Comparison of ENCODE assay signal across 17 cellular contexts in the genomic region with DNA sequence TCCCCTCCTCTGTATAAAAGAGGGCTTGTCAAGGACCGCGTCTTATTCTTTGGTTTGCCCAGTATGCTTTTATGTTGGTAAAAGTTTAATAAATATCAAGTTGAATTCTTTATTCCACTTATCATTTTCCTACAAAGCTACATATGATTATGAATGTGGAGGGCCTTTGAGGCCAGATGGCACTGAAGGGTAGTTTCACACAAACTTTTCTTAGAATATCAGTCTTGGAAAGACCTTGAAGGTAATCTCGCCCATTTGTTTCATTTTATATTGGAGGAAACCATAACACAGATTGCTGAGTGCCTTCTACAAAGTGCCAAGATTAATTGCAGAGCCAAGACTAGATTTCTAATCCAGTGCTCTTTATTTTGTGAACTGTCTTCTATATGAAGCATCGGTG. TPM values are rescaled to one million over a fixed set of nuclear protein-coding genes. Genes with fewer than 3 reads are reported as not detected.
DNase-seq lines count a peak whose midpoint lies in the region; ATAC-seq and TF ChIP-seq lines count a peak whose summit lies in the region.
"Had no signal": no experiment of that assay in that cellular context is flagged by ENCODE, and none has a peak within 500 bp of the region (broad histone marks: within the 10 kb centered on the region; RNA-seq: fewer than 3 reads in every experiment).

No MANE protein-coding gene starts in this region.

- 97 to 99% methylated on average over 4 of the region's 4 CpGs for WGBS in GM23248 (ENCODE audit: low coverage in 1 of 2, low lambda C conversion rate in 2 of 2, missing lambda C conversion rate in 2 of 2), 2 experiments

- H3K36me3 ChIP-seq in GM23248 (ENCODE audit: low read depth) (0 out of 2 replicates have a peak, but pooled peaks cover 4% of the 10 kb centered on the region), gastrocnemius medialis (no peaks in the 10 kb centered on the region)

- no peaks in the 10 kb centered on the region for H4K20me1 ChIP-seq in GM23248 (ENCODE audit: insufficient read depth)

- peaks cover 97% of the 10 kb centered on the region for H3K79me2 ChIP-seq in GM23248 (ENCODE audit: insufficient read depth)

- H3K4me2 ChIP-seq in GM23248 (ENCODE audit: unreplicated experiment) = peak overlapping the region; percentile 12

- H3K4me1 ChIP-seq in GM23248 (ENCODE audit: insufficient read depth) = peaks cover 37% of the 10 kb centered on the region
- peaks cover 47 to 59% of the 10 kb centered on the region in 2 donors for H3K4me1 ChIP-seq in gastrocnemius medialis

- no peak for ATAC-seq in activated T-cell treated with anti-CD3 and anti-CD28 coated beads, Interleukin-2, amount 50 U/mL, for 72 hours (replicated peaks in 1 of 2)
- ATAC-seq in gastrocnemius medialis (no peak), HG02884 (IDR thresholded peaks at IDR 0.05; ENCODE audit: unreplicated experiment) (no peak)

- H3K27ac ChIP-seq in GM23248 (peak overlapping the region; percentile 23), gastrocnemius medialis (peak overlapping the region; percentile 24 to 65 (median 35))

- H3K9me3 Mint-ChIP-seq in activated T-cell treated with anti-CD3 and anti-CD28 coated beads, Interleukin-2, amount 50 U/mL, for 72 hours = no peaks in the 10 kb centered on the region
- H3K9me3 Mint-ChIP-seq in activated T-cell treated with anti-CD3 and anti-CD28 coated beads, Interleukin-2, amount 50 U/mL, for 24 hours = no peaks in the 10 kb centered on the region
- H3K9me3 Mint-ChIP-seq in glutamatergic neuron (ENCODE audit: unreplicated experiment) = peaks cover 6% of the 10 kb centered on the region
- H3K9me3 Mint-ChIP-seq: CD14-positive monocyte had no signal

- 0 out of 2 replicates have a peak, but pooled peaks cover 4% of the 10 kb centered on the region for H3K9me2 ChIP-seq in GM23248 (ENCODE audit: insufficient read depth)

- H3K4me1 Mint-ChIP-seq in activated T-cell treated with anti-CD3 and anti-CD28 coated beads, Interleukin-2, amount 50 U/mL, for 72 hours (ENCODE audit: low read depth) = peaks cover 69% of the 10 kb centered on the region
- H3K4me1 Mint-ChIP-seq in activated T-cell treated with anti-CD3 and anti-CD28 coated beads, Interleukin-2, amount 50 U/mL, for 24 hours (ENCODE audit: low read depth) = peaks cover 67% of the 10 kb centered on the region
- peaks cover 25% of the 10 kb centered on the region for H3K4me1 Mint-ChIP-seq in glutamatergic neuron (ENCODE audit: low read depth, unreplicated experiment)

- no peak for DNase-seq in activated T-cell treated with anti-CD3 and anti-CD28 coated beads, Interleukin-2, amount 50 U/mL, for 72 hours
- DNase-seq in activated T-cell treated with anti-CD3 and anti-CD28 coated beads, Interleukin-2, amount 50 U/mL, for 24 hours = no peak
- no peak for DNase-seq in GM23248
- no peak for DNase-seq in glutamatergic neuron
- no peak for DNase-seq in gastrocnemius medialis
- DNase-seq in NCI-H146 (lab: John Stamatoyannopoulos, UW) = no peak
- no peak for DNase-seq in activated gamma-delta T cell (lab: John Stamatoyannopoulos, UW)
- DNase-seq: Caco-2, DMS53, MG63, NCI-H1092 treated with DMSO at 0.1 percent for 48 hours, NCI-H187, NCI-H446 treated with DMSO at 0.1 percent for 48 hours, NCI-H774 had no signal

- no peak overlapping the region for H2AFZ ChIP-seq in GM23248

- no peak for TF ChIP-seq POLR2A in gastrocnemius medialis (IDR thresholded peaks at IDR 0.05)

- TF ChIP-seq CTCF in glutamatergic neuron (IDR thresholded peaks at IDR 0.05; ENCODE audit: partially characterized antibody, unreplicated experiment) = no peak
- no peak for TF ChIP-seq CTCF in gastrocnemius medialis (IDR thresholded peaks at IDR 0.05 in 4 of 5, conservative IDR thresholded peaks at IDR 0.05 in 1 of 5)

- H3K9ac ChIP-seq in GM23248 = no peak overlapping the region

- no peaks in the 10 kb centered on the region for H3K27me3 Mint-ChIP-seq in activated T-cell treated with anti-CD3 and anti-CD28 coated beads, Interleukin-2, amount 50 U/mL, for 72 hours (ENCODE audit: low read depth)
- no peaks in the 10 kb centered on the region for H3K27me3 Mint-ChIP-seq in activated T-cell treated with anti-CD3 and anti-CD28 coated beads, Interleukin-2, amount 50 U/mL, for 24 hours
- peaks cover 8% of the 10 kb centered on the region for H3K27me3 Mint-ChIP-seq in glutamatergic neuron (ENCODE audit: unreplicated experiment)

- H3K27ac Mint-ChIP-seq in activated T-cell treated with anti-CD3 and anti-CD28 coated beads, Interleukin-2, amount 50 U/mL, for 72 hours = peak overlapping the region; percentile 88
- no peak overlapping the region for H3K27ac Mint-ChIP-seq in activated T-cell treated with anti-CD3 and anti-CD28 coated beads, Interleukin-2, amount 50 U/mL, for 24 hours
- peak overlapping the region; percentile 24 for H3K27ac Mint-ChIP-seq in glutamatergic neuron (ENCODE audit: unreplicated experiment)
- H3K27ac Mint-ChIP-seq: CD14-positive monocyte had no signal

- in situ Hi-C loops in GM23248 (cut with MboI) (no loop called here), gastrocnemius medialis (cut with MboI; ENCODE audit: low sequenced_read_pairs in 4 of 4) (loop anchor here in 3 of 4 donors (10.0 to 25.0 kb wide), 3 partner anchors 128 to 628 kb away; a partner anchor contains a TSS)

- intact Hi-C loops in gastrocnemius medialis (cut with DNase I; ENCODE audit: low total_unique reads) = no loop called here

- H3K4me3 Mint-ChIP-seq in activated T-cell treated with anti-CD3 and anti-CD28 coated beads, Interleukin-2, amount 50 U/mL, for 72 hours = peak overlapping the region in 1 of 2 donors; percentile 45
- H3K4me3 Mint-ChIP-seq in activated T-cell treated with anti-CD3 and anti-CD28 coated beads, Interleukin-2, amount 50 U/mL, for 24 hours = no peak overlapping the region
- H3K4me3 Mint-ChIP-seq in glutamatergic neuron (ENCODE audit: unreplicated experiment) = no peak overlapping the region
- H3K4me3 Mint-ChIP-seq: CD14-positive monocyte had no signal

- H3K9me3 ChIP-seq in GM23248 (ENCODE audit: low read depth) = no peaks in the 10 kb centered on the region
- H3K9me3 ChIP-seq in gastrocnemius medialis = no peaks in the 10 kb centered on the region
- H3K9me3 ChIP-seq: Caco-2, HAP-1, MG63 had no signal

- H3K27me3 ChIP-seq in GM23248 (replicated peaks; ENCODE audit: insufficient read depth) = no peaks in the 10 kb centered on the region
- H3K27me3 ChIP-seq in gastrocnemius medialis = no peaks in the 10 kb centered on the region
- H3K27me3 ChIP-seq: MG63 had no signal

- peaks cover 8% of the 10 kb centered on the region; the same call in 1 of the 2 replicates for H3F3A ChIP-seq in GM23248 (ENCODE audit: insufficient read depth)

- H3K36me3 Mint-ChIP-seq in activated T-cell treated with anti-CD3 and anti-CD28 coated beads, Interleukin-2, amount 50 U/mL, for 72 hours (ENCODE audit: insufficient read depth in 2 of 2) = peaks cover 2 to 3% of the 10 kb centered on the region in 2 donors
- H3K36me3 Mint-ChIP-seq in activated T-cell treated with anti-CD3 and anti-CD28 coated beads, Interleukin-2, amount 50 U/mL, for 24 hours (ENCODE audit: low read depth) = peaks cover 44% of the 10 kb centered on the region
- no peaks in the 10 kb centered on the region for H3K36me3 Mint-ChIP-seq in glutamatergic neuron (ENCODE audit: unreplicated experiment)

- no peak overlapping the region for H3K4me3 ChIP-seq in GM23248
- no peak overlapping the region for H3K4me3 ChIP-seq in gastrocnemius medialis
- H3K4me3 ChIP-seq: HAP-1, MG63 had no signal

RNA-seq across cellular contexts. Expression of a gene that starts 5.8 kb away (rescaled TPM):
- 100 to 1,000 TPM; 145 to 191 TPM for total RNA-seq in activated T-cell treated with anti-CD3 and anti-CD28 coated beads, Interleukin-2, amount 50 U/mL, for 72 hours
- 59.1 and 69.9 TPM in 2 replicates for total RNA-seq in GM23248 (2014; rRNA removed; shearing (Covaris generic))
- polyA plus RNA-seq in GM23248 (2016; fragmentation: Nextera tagmentation; extraction: Ambion mirVana) = 48.4 and 52.2 TPM in 2 replicates
- 243 TPM for total RNA-seq in glutamatergic neuron (ENCODE audit: unreplicated experiment)
- 10 to 100 TPM; 25.6 to 64.3 (median 47.8) TPM for total RNA-seq in gastrocnemius medialis

RNA-seq across cellular contexts. Expression of a gene that starts 20.1 kb away (rescaled TPM):
- total RNA-seq in activated T-cell treated with anti-CD3 and anti-CD28 coated beads, Interleukin-2, amount 50 U/mL, for 72 hours = 10 to 100 TPM in 1 of 2 donors, 1 to 10 TPM in 1; 9.6 to 14.0 TPM
- total RNA-seq in GM23248 (2014; rRNA removed; shearing (Covaris generic)) = 125 and 133 TPM in 2 replicates
- 147 and 151 TPM in 2 replicates for polyA plus RNA-seq in GM23248 (2016; fragmentation: Nextera tagmentation; extraction: Ambion mirVana)
- total RNA-seq in glutamatergic neuron (ENCODE audit: unreplicated experiment) = 20.1 TPM
- total RNA-seq in gastrocnemius medialis = 10 to 100 TPM; 35.6 to 84.9 (median 45.3) TPM
